1 cellular context compared by ENCODE assay signal in genomic region chr12:124611559-124612391, GRCh38.
TF ChIP-seq lines count a peak whose summit lies in the region.

No MANE protein-coding gene starts in this region.

TF ChIP-seq in H1, 55 proteins besides CTCF, POLR2A, EP300 and RAD21:
- no peak for TF ChIP-seq KDM5A (IDR thresholded peaks at IDR 0.05; ENCODE audit: low read length)
- TF ChIP-seq HDAC6 (IDR thresholded peaks at IDR 0.05; ENCODE audit: low read depth, low read length), result no peak
- TF ChIP-seq SIRT6 (IDR thresholded peaks at IDR 0.05; ENCODE audit: low read length), result no peak
- TF ChIP-seq FOSL1 (IDR thresholded peaks at IDR 0.05; ENCODE audit: insufficient read depth, low read depth, low read length), result no peak
- no peak for TF ChIP-seq TEAD4 (IDR thresholded peaks at IDR 0.05; ENCODE audit: low read depth, low read length)
- TF ChIP-seq TCF12 (IDR thresholded peaks at IDR 0.05; ENCODE audit: low read depth, low read length), result no peak
- TF ChIP-seq ASH2L (IDR thresholded peaks at IDR 0.05; ENCODE audit: low read length), result no peak
- TF ChIP-seq MAFK (IDR thresholded peaks at IDR 0.05; ENCODE audit: low read depth, low read length), result no peak
- TF ChIP-seq CHD2 (IDR thresholded peaks at IDR 0.05; ENCODE audit: low read length), result no peak
- no peak for TF ChIP-seq CBX8 (IDR thresholded peaks at IDR 0.05; ENCODE audit: borderline replicate concordance, low read depth, low read length)
- no peak for TF ChIP-seq ZNF274 (IDR thresholded peaks at IDR 0.05; ENCODE audit: borderline replicate concordance, extremely low read depth, low read length)
- no peak for TF ChIP-seq CBX5 (IDR thresholded peaks at IDR 0.05; ENCODE audit: low read depth, low read length)
- no peak for TF ChIP-seq POLR2AphosphoS5 (IDR thresholded peaks at IDR 0.05; ENCODE audit: low read depth, low read length)
- TF ChIP-seq EGR1 (IDR thresholded peaks at IDR 0.05; ENCODE audit: borderline replicate concordance, low read depth, low read length), result no peak
- TF ChIP-seq GABPA (IDR thresholded peaks at IDR 0.05; ENCODE audit: borderline replicate concordance, insufficient read depth, low read length), result no peak
- no peak for TF ChIP-seq SIN3A (conservative IDR thresholded peaks at IDR 0.05 in 1 of 2, IDR thresholded peaks at IDR 0.05 in 1 of 2; ENCODE audit: low read depth in 1 of 2, low read length in 2 of 2)
